8 cellular contexts compared by ENCODE assay signal in the genomic region with DNA sequence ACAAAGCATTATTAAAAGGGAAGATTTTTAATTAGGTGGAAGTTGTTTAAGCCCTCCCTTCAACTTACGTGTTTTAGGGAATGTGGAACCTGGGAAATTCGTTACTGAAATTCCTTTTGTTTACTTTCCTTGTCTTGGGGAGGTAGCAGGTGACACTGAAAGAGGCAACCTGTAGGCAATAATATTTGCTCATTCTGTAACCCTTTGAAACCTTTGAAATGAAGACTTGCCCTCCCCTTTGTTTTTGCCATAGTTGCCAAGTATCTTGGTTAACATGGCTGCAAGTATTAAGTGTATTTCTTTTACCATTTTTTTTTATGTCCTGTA. TPM values are rescaled to one million over a fixed set of nuclear protein-coding genes. Genes with fewer than 3 reads are reported as not detected.
DNase-seq lines count a peak whose midpoint lies in the region; ATAC-seq and TF ChIP-seq lines count a peak whose summit lies in the region.

No MANE protein-coding gene starts in this region.

- H3K9me3 ChIP-seq in SK-N-SH (no peaks in the 10 kb centered on the region), iPS-20b (ENCODE audit: insufficient read depth, low read depth, low read length) (no peaks in the 10 kb centered on the region)

- DNase-seq in SK-N-SH (no peak), germinal center (ENCODE audit: low spot score) (no peak)
- DNase-seq in activated T-helper 1 cell treated with anti-CD3 and anti-CD28 coated beads, Interleukin-12 subunit alpha, Interleukin-12 subunit beta, Interleukin-2, Interleukin-4 antibody, amounts not matched to agents 30 ng/mL and 10 ng/mL and 1 ng/mL, durations not matched to agents 14 hours and 24 hours and 36 hours (ENCODE audit: low spot score) = no peak
- no peak for DNase-seq in effector CD4-positive, alpha-beta T cell

- H3K4me2 ChIP-seq in SK-N-SH = peak overlapping the region; percentile 99

- H3K4me1 Mint-ChIP-seq in activated T-helper 1 cell treated with anti-CD3 and anti-CD28 coated beads, Interleukin-12 subunit alpha, Interleukin-12 subunit beta, Interleukin-2, Interleukin-4 antibody, amounts not matched to agents 30 ng/mL and 10 ng/mL and 1 ng/mL, durations not matched to agents 14 hours and 24 hours and 36 hours (ENCODE audit: low read depth) = peaks cover 62% of the 10 kb centered on the region
- H3K4me1 Mint-ChIP-seq in stimulated activated memory B cell treated with anti-CD40 and anti-IgM and Interleukin-4, amounts not matched to agents 10 μg/mL and 1 μg/mL and 100 μg/mL, for 72 hours = peaks cover 63% of the 10 kb centered on the region

- peaks cover 60% of the 10 kb centered on the region for H3K79me2 ChIP-seq in SK-N-SH (ENCODE audit: insufficient read depth)

- POLR2A ChIA-PET in SK-N-SH (lab: Yijun Ruan, JAX) = interaction anchor here (2.6 kb wide), 1 partner anchor 127 kb away, joined by 12 read pairs; no protein-coding TSS in a partner anchor

- H3K27me3 Mint-ChIP-seq in activated T-helper 1 cell treated with anti-CD3 and anti-CD28 coated beads, Interleukin-12 subunit alpha, Interleukin-12 subunit beta, Interleukin-2, Interleukin-4 antibody, amounts not matched to agents 30 ng/mL and 10 ng/mL and 1 ng/mL, durations not matched to agents 14 hours and 24 hours and 36 hours (ENCODE audit: insufficient read depth) = no peaks in the 10 kb centered on the region
- no peaks in the 10 kb centered on the region for H3K27me3 Mint-ChIP-seq in stimulated activated memory B cell treated with anti-CD40 and anti-IgM and Interleukin-4, amounts not matched to agents 10 μg/mL and 1 μg/mL and 100 μg/mL, for 72 hours

- peak overlapping the region; percentile 90 for H3K27ac Mint-ChIP-seq in activated T-helper 1 cell treated with anti-CD3 and anti-CD28 coated beads, Interleukin-12 subunit alpha, Interleukin-12 subunit beta, Interleukin-2, Interleukin-4 antibody, amounts not matched to agents 30 ng/mL and 10 ng/mL and 1 ng/mL, durations not matched to agents 14 hours and 24 hours and 36 hours
- H3K27ac Mint-ChIP-seq in stimulated activated memory B cell treated with anti-CD40 and anti-IgM and Interleukin-4, amounts not matched to agents 10 μg/mL and 1 μg/mL and 100 μg/mL, for 72 hours = peak overlapping the region; percentile 89

- no peaks in the 10 kb centered on the region for H3K9me3 Mint-ChIP-seq in activated T-helper 1 cell treated with anti-CD3 and anti-CD28 coated beads, Interleukin-12 subunit alpha, Interleukin-12 subunit beta, Interleukin-2, Interleukin-4 antibody, amounts not matched to agents 30 ng/mL and 10 ng/mL and 1 ng/mL, durations not matched to agents 14 hours and 24 hours and 36 hours
- no peaks in the 10 kb centered on the region for H3K9me3 Mint-ChIP-seq in stimulated activated memory B cell treated with anti-CD40 and anti-IgM and Interleukin-4, amounts not matched to agents 10 μg/mL and 1 μg/mL and 100 μg/mL, for 72 hours

- no peaks in the 10 kb centered on the region for H3K27me3 ChIP-seq in SK-N-SH (ENCODE audit: insufficient read depth)
- H3K27me3 ChIP-seq in iPS-20b (ENCODE audit: insufficient read depth, low read length) = peaks cover 17% of the 10 kb centered on the region

- 92% methylated on average over 2 of the region's 2 CpGs for WGBS in SK-N-SH (ENCODE audit: low lambda C conversion rate)

- H3K4me1 ChIP-seq in SK-N-SH (ENCODE audit: control insufficient read depth in 1 of 2, insufficient read depth in 2 of 2, low read depth in 1 of 2, low read length in 1 of 2) (peaks cover 18 to 39% of the 10 kb centered on the region in 2 experiments), iPS-20b (ENCODE audit: insufficient read depth, low read length) (peaks cover 13% of the 10 kb centered on the region)

- H3K27ac ChIP-seq in SK-N-SH (ENCODE audit: low read depth in 2 of 2, low read length in 1 of 2) (no peak overlapping the region), iPS-20b (ENCODE audit: low read length) (no peak overlapping the region)

- no peak for TF ChIP-seq EP300 in SK-N-SH (IDR thresholded peaks at IDR 0.05; ENCODE audit: borderline replicate concordance in 1 of 2, low read depth in 1 of 2, low read length in 1 of 2)

- H3K9me2 ChIP-seq in SK-N-SH = no peaks in the 10 kb centered on the region

- TF ChIP-seq CTCF in SK-N-SH (IDR thresholded peaks at IDR 0.05) = no peak

- H3K36me3 ChIP-seq in SK-N-SH (replicated peaks in 1 of 2; ENCODE audit: control insufficient read depth in 1 of 2, insufficient read depth in 2 of 2, low read length in 1 of 2) = peaks cover 7 to 33% of the 10 kb centered on the region in 2 experiments
- peaks cover 17% of the 10 kb centered on the region for H3K36me3 ChIP-seq in iPS-20b (ENCODE audit: insufficient read depth, low read depth, low read length)

- H3K4me3 Mint-ChIP-seq in activated T-helper 1 cell treated with anti-CD3 and anti-CD28 coated beads, Interleukin-12 subunit alpha, Interleukin-12 subunit beta, Interleukin-2, Interleukin-4 antibody, amounts not matched to agents 30 ng/mL and 10 ng/mL and 1 ng/mL, durations not matched to agents 14 hours and 24 hours and 36 hours = peak overlapping the region; percentile 96
- H3K4me3 Mint-ChIP-seq in stimulated activated memory B cell treated with anti-CD40 and anti-IgM and Interleukin-4, amounts not matched to agents 10 μg/mL and 1 μg/mL and 100 μg/mL, for 72 hours = peak overlapping the region; percentile 92

- peaks cover 8% of the 10 kb centered on the region for H3F3A ChIP-seq in SK-N-SH (replicated peaks; ENCODE audit: insufficient read depth)

- ATAC-seq in SK-N-SH treated with all-trans-retinoic acid at 6 μM for 48 hours (no peak), GM19397 (IDR thresholded peaks at IDR 0.05; ENCODE audit: unreplicated experiment) (no peak)
- no peak for ATAC-seq in stimulated activated memory B cell treated with anti-CD40 and anti-IgM and Interleukin-4, amounts not matched to agents 10 μg/mL and 1 μg/mL and 100 μg/mL, for 72 hours

- H2AFZ ChIP-seq in SK-N-SH (ENCODE audit: low read depth) = no peak overlapping the region

- intact Hi-C loops in activated T-helper 1 cell treated with anti-CD3 and anti-CD28 coated beads, Interleukin-12 subunit alpha, Interleukin-12 subunit beta, Interleukin-2, Interleukin-4 antibody, amounts not matched to agents 30 ng/mL and 10 ng/mL and 1 ng/mL, durations not matched to agents 14 hours and 24 hours and 36 hours (cut with micrococcal nuclease) = loop anchor here (2.0 to 10.0 kb wide), 3 partner anchors 14 to 540 kb away; a partner anchor contains a TSS

- H3K9ac ChIP-seq in SK-N-SH = peak overlapping the region; percentile 79
- peak overlapping the region; percentile 77; the same call in 1 of the 2 replicates for H3K9ac ChIP-seq in iPS-20b (ENCODE audit: low read depth, low read length)

- peak overlapping the region; percentile 75 to 89; a peak in 3 of 4 replicates for H3K4me3 ChIP-seq in SK-N-SH (ENCODE audit: low read depth in 2 of 2, low read length in 1 of 2)
- peak overlapping the region; percentile 86 for H3K4me3 ChIP-seq in iPS-20b (ENCODE audit: low read length)

- CTCF ChIA-PET in SK-N-SH (lab: Yijun Ruan, JAX) = interaction anchor here (1.3 to 5.5 kb wide), 6 partner anchors 17 to 278 kb away, joined by 3 to 43 read pairs (median 18); no protein-coding TSS in a partner anchor

- peaks cover 52% of the 10 kb centered on the region for H3K36me3 Mint-ChIP-seq in activated T-helper 1 cell treated with anti-CD3 and anti-CD28 coated beads, Interleukin-12 subunit alpha, Interleukin-12 subunit beta, Interleukin-2, Interleukin-4 antibody, amounts not matched to agents 30 ng/mL and 10 ng/mL and 1 ng/mL, durations not matched to agents 14 hours and 24 hours and 36 hours (ENCODE audit: low read depth)
- peaks cover 20% of the 10 kb centered on the region for H3K36me3 Mint-ChIP-seq in stimulated activated memory B cell treated with anti-CD40 and anti-IgM and Interleukin-4, amounts not matched to agents 10 μg/mL and 1 μg/mL and 100 μg/mL, for 72 hours

- H4K20me1 ChIP-seq in SK-N-SH (ENCODE audit: insufficient read depth) = peaks cover 47% of the 10 kb centered on the region

- TF ChIP-seq RAD21 in SK-N-SH (IDR thresholded peaks at IDR 0.05; ENCODE audit: low read length) = no peak

TF ChIP-seq in SK-N-SH, 30 proteins besides CTCF, POLR2A, EP300 and RAD21 (continues in another document):
- TF ChIP-seq CHD2 (IDR thresholded peaks at IDR 0.05; ENCODE audit: low read length, partially characterized antibody) = no peak
- no peak for TF ChIP-seq RFX5 (IDR thresholded peaks at IDR 0.05; ENCODE audit: low read length)
- no peak for TF ChIP-seq JUND (IDR thresholded peaks at IDR 0.05)
- no peak for TF ChIP-seq SMC3 (IDR thresholded peaks at IDR 0.05; ENCODE audit: low read depth, low read length)
- TF ChIP-seq RCOR1 (IDR thresholded peaks at IDR 0.05; ENCODE audit: low read length) = no peak
- no peak for TF ChIP-seq FOXM1 (IDR thresholded peaks at IDR 0.05; ENCODE audit: low read depth)
- no peak for TF ChIP-seq POLR2AphosphoS5 (IDR thresholded peaks at IDR 0.05; ENCODE audit: low read depth, low read length)
- TF ChIP-seq YY1 (IDR thresholded peaks at IDR 0.05; ENCODE audit: low read depth) = no peak

TF ChIP-seq in SK-N-SH treated with all-trans-retinoic acid at 6 μM for 48 hours, 23 proteins besides CTCF, POLR2A, EP300 and RAD21 (continues in another document):
- TF ChIP-seq, protein P1, sequence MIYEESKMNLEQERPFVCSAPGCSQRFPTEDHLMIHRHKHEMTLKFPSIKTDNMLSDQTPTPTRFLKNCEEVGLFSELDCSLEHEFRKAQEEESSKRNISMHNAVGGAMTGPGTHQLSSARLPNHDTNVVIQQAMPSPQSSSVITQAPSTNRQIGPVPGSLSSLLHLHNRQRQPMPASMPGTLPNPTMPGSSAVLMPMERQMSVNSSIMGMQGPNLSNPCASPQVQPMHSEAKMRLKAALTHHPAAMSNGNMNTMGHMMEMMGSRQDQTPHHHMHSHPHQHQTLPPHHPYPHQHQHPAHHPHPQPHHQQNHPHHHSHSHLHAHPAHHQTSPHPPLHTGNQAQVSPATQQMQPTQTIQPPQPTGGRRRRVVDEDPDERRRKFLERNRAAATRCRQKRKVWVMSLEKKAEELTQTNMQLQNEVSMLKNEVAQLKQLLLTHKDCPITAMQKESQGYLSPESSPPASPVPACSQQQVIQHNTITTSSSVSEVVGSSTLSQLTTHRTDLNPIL (CRISPR knock-in tag; IDR thresholded peaks at IDR 0.05; ENCODE audit: low read depth) = no peak
- TF ChIP-seq ARNTL (CRISPR knock-in tag; IDR thresholded peaks at IDR 0.05; ENCODE audit: borderline replicate concordance, low read depth) = no peak
- no peak for TF ChIP-seq ZFP30 (CRISPR knock-in tag; IDR thresholded peaks at IDR 0.05)

RNA-seq across cellular contexts. Expression of a gene that starts 1.7 kb away (rescaled TPM):
- 26.8 and 69.2 TPM in 2 replicates for polyA plus RNA-seq in SK-N-SH (2012; rRNA removed)
- polyA plus RNA-seq in SK-N-SH (2012; cell fraction: cytosol; rRNA removed) = 69.5 and 89.7 TPM in 2 replicates
- polyA plus RNA-seq in SK-N-SH (2012; cell fraction: nucleus; rRNA removed) = 37.7 and 46.6 TPM in 2 replicates
- total RNA-seq in activated T-helper 1 cell treated with anti-CD3 and anti-CD28 coated beads, Interleukin-12 subunit alpha, Interleukin-12 subunit beta, Interleukin-2, Interleukin-4 antibody, amounts not matched to agents 30 ng/mL and 10 ng/mL and 1 ng/mL, durations not matched to agents 14 hours and 24 hours and 36 hours = 137 and 139 TPM in 2 replicates

RNA-seq across cellular contexts. Expression of a gene that starts 1.7 kb away (rescaled TPM):
- polyA plus RNA-seq in SK-N-SH (2012; rRNA removed) = 3.0 and 3.2 TPM in 2 replicates
- 4.1 TPM in 2 replicates for polyA plus RNA-seq in SK-N-SH (2012; cell fraction: cytosol; rRNA removed)
- polyA plus RNA-seq in SK-N-SH (2012; cell fraction: nucleus; rRNA removed) = 2.9 and 6.9 TPM in 2 replicates
- 45.4 and 48.0 TPM in 2 replicates for total RNA-seq in activated T-helper 1 cell treated with anti-CD3 and anti-CD28 coated beads, Interleukin-12 subunit alpha, Interleukin-12 subunit beta, Interleukin-2, Interleukin-4 antibody, amounts not matched to agents 30 ng/mL and 10 ng/mL and 1 ng/mL, durations not matched to agents 14 hours and 24 hours and 36 hours
